8 cellular contexts compared by ENCODE assay signal in the genomic region with DNA sequence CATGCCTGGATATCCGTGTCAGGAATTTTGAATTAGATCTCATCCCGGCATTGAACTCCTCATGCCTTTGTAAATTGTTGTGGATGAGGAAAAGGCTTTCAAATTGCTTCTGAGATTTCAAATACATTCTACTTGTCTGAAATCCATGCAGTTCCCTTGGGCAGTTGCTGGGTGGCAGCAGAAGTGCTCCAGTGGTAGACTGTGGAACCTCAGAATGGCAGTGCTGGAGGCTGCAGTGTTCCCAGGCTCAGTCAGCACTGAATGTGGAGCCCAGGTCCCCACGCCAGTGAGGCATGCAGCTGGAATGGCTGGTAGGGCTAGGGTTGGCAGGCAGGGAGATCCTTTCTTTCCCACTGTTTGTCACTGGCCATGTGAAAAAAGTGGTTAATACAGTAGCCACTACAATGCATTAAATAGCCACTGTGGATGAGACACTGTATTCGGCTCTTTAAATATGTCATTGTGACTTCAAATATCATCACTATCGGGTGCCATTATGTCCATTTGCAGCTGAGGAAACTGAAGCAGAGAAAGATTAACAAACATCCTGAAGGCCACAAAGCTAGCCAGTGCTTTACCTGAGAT.
DNase-seq lines count a peak whose midpoint lies in the region; ATAC-seq and TF ChIP-seq lines count a peak whose summit lies in the region.

No MANE protein-coding gene starts in this region.

- H3K27ac ChIP-seq in PC-9 (no peak overlapping the region), adrenal gland (no peak overlapping the region)

- CTCF ChIA-PET in PC-9 (lab: Charles Lee) = interaction anchor here (0.5 kb wide), 1 partner anchor 162 kb away, joined by 5 read pairs; no protein-coding TSS in a partner anchor

- no peaks in the 10 kb centered on the region for H3K79me2 ChIP-seq in PC-9 (ENCODE audit: low read depth)

- DNase-seq in DMS53 treated with DMSO at 0.1 percent for 48 hours (lab: John Stamatoyannopoulos, UW; ENCODE audit: unreplicated experiment) (peak; percentile 32), Kasumi-1 (lab: John Stamatoyannopoulos, UW) (peak; percentile 71 to 89), PC-9 (peak; percentile 83 to 86), adrenal gland (peak; percentile 34 to 81 (median 60)), hypothalamus (lab: John Stamatoyannopoulos, UW) (peak in 27 of 51 donors; percentile 1 to 58 (median 13)), NK-92 (lab: John Stamatoyannopoulos, UW; ENCODE audit: unreplicated experiment) (no peak)
- DNase-seq in stimulated activated CD4-positive, alpha-beta T cell treated with anti-CD3 and anti-CD28 coated beads, Interleukin-4, amount 100 ng/mL, for 1 hour = peak; percentile 38

- no peaks in the 10 kb centered on the region for H4K20me1 ChIP-seq in PC-9 (ENCODE audit: insufficient read depth)

- no TSS peak for BruUV-seq in PC-9 (replicated peaks; lab: Mats Ljungman, UMichigan)

- no peaks in the 10 kb centered on the region for H3F3A ChIP-seq in PC-9 (ENCODE audit: insufficient read depth, low read depth)

- no peak for TF ChIP-seq POLR2A in adrenal gland (IDR thresholded peaks at IDR 0.05)

- POLR2A ChIA-PET in PC-9 (lab: Charles Lee; ENCODE audit: unreplicated experiment) = interaction anchor here (0.5 to 0.7 kb wide), 2 partner anchors 35 to 123 kb away, joined by 3 read pairs; no protein-coding TSS in a partner anchor

- H2AFZ ChIP-seq in PC-9 = no peak overlapping the region

- TF ChIP-seq CTCF in PC-9 (conservative IDR thresholded peaks at IDR 0.05) = peak; percentile 78
- peak; percentile 23 to 63 (median 55) for TF ChIP-seq CTCF in adrenal gland (IDR thresholded peaks at IDR 0.05)

- peak; percentile 83 for ATAC-seq in GM21515 (IDR thresholded peaks at IDR 0.05; ENCODE audit: unreplicated experiment)

- H3K4me3 ChIP-seq in PC-9 (no peak overlapping the region), adrenal gland (no peak overlapping the region)

- H3K4me2 ChIP-seq in PC-9 = no peak overlapping the region

- H3K9me2 ChIP-seq in PC-9 (ENCODE audit: insufficient read depth) = no peaks in the 10 kb centered on the region

- intact Hi-C loops in PC-9 (cut with micrococcal nuclease; ENCODE audit: unreplicated experiment) (loop anchor here (1.0 to 10.0 kb wide), 13 partner anchors 34 to 678 kb away; no protein-coding TSS in a partner anchor), adrenal gland (cut with DNase I) (loop anchor here in 1 of 2 donors (10.0 kb wide), 1 partner anchor 674 kb away; no protein-coding TSS in a partner anchor)

- H3K36me3 ChIP-seq in PC-9 (ENCODE audit: low read depth) (peaks cover 3% of the 10 kb centered on the region; the same call in 1 of the 2 replicates), adrenal gland (replicated peaks in 1 of 2) (no peaks in the 10 kb centered on the region)

- no peaks in the 10 kb centered on the region for H3K27me3 ChIP-seq in PC-9 (ENCODE audit: insufficient read depth, low read depth)
- H3K27me3 ChIP-seq in adrenal gland = no peaks in the 10 kb centered on the region

- H3K9me3 ChIP-seq in PC-9 (ENCODE audit: insufficient read depth, low read depth) (peaks cover 45% of the 10 kb centered on the region), adrenal gland (replicated peaks in 1 of 3) (no peaks in the 10 kb centered on the region)

- no peaks in the 10 kb centered on the region for H3K4me1 ChIP-seq in PC-9 (replicated peaks; ENCODE audit: insufficient read depth)
- no peaks in the 10 kb centered on the region for H3K4me1 ChIP-seq in adrenal gland (replicated peaks in 1 of 2)

- 56 to 75% (median 60%) methylated on average over 5 of the region's 5 CpGs for WGBS in adrenal gland, 4 donors
